Comparison of ENCODE assay signal across 25 cellular contexts in genomic region chr20:32978009-32978335, GRCh38. TPM values are rescaled to one million over a fixed set of nuclear protein-coding genes. Genes with fewer than 3 reads are reported as not detected.
"Had no signal": no experiment of that assay in that cellular context is flagged by ENCODE, and none has a peak within 500 bp of the region (broad histone marks: within the 10 kb centered on the region; RNA-seq: fewer than 3 reads in every experiment).

No MANE protein-coding gene starts in this region.

- H3K4me3 ChIP-seq: colonic mucosa, lung, suprapubic skin had no signal

- H3K9me3 ChIP-seq: colonic mucosa, suprapubic skin had no signal

- DNase-seq: activated CD4-positive, alpha-beta T cell treated with anti-CD3 and anti-CD28 coated beads, Interleukin-2, amount 10 ng/mL, durations not matched to agents 24 days and 14 days; activated naive CD4-positive, alpha-beta T cell; aorta; brain microvascular endothelial cell; colonic mucosa; nephron progenitor cell; occipital lobe; right cardiac atrium; small intestine; stimulated activated CD4-positive, alpha-beta T cell treated with anti-CD3 and anti-CD28 coated beads, Interleukin-15, amount 100 ng/mL, for 24 hours; stimulated activated CD4-positive, alpha-beta T cell treated with anti-CD3 and anti-CD28 coated beads, Interleukin-2, amount 100 ng/mL, for 48 hours; SW 1271; trophoblast cell had no signal

- H3K36me3 Mint-ChIP-seq: mesothelial cell of epicardium had no signal

- H3K27ac ChIP-seq: brain microvascular endothelial cell, colonic mucosa, suprapubic skin had no signal

- ATAC-seq: left lobe of liver, right cardiac atrium, WTC11 had no signal

- H3K4me1 ChIP-seq: colonic mucosa, suprapubic skin had no signal

- H3K4me3 Mint-ChIP-seq: activated CD4-positive, alpha-beta T cell treated with anti-CD3 and anti-CD28 coated beads, Interleukin-2, amount 10 ng/mL, durations not matched to agents 24 days and 14 days; central memory CD8-positive, alpha-beta T cell; mesothelial cell of epicardium; nephron progenitor cell; stimulated activated naive CD8-positive, alpha-beta T cell treated with anti-CD3 and anti-CD28 coated beads, Interleukin-15, Interleukin-2, amounts not matched to agents 100 ng/mL and 50 ng/mL, for 24 hours; T-helper 2 cell treated with Interferon-gamma antibody and Interleukin-4, amounts not matched to agents 5 μg/mL and 100 μg/mL, for 36 hours; WTC11 had no signal

- H3K36me3 ChIP-seq: brain microvascular endothelial cell, colonic mucosa, suprapubic skin had no signal

- H3K27me3 ChIP-seq: brain microvascular endothelial cell, colonic mucosa had no signal

- H3K27me3 Mint-ChIP-seq: activated CD4-positive, alpha-beta T cell treated with anti-CD3 and anti-CD28 coated beads, Interleukin-2, amount 10 ng/mL, durations not matched to agents 24 days and 14 days; central memory CD8-positive, alpha-beta T cell; stimulated activated naive CD8-positive, alpha-beta T cell treated with anti-CD3 and anti-CD28 coated beads, Interleukin-15, Interleukin-2, amounts not matched to agents 100 ng/mL and 50 ng/mL, for 24 hours had no signal

- H3K27ac Mint-ChIP-seq: activated CD4-positive, alpha-beta T cell treated with anti-CD3 and anti-CD28 coated beads, Interleukin-2, amount 10 ng/mL, durations not matched to agents 24 days and 14 days; mesothelial cell of epicardium; nephron progenitor cell; stimulated activated naive CD8-positive, alpha-beta T cell treated with anti-CD3 and anti-CD28 coated beads, Interleukin-15, Interleukin-2, amounts not matched to agents 100 ng/mL and 50 ng/mL, for 24 hours; T-helper 2 cell treated with Interferon-gamma antibody and Interleukin-4, amounts not matched to agents 5 μg/mL and 100 μg/mL, for 36 hours; WTC11 had no signal

RNA-seq across cellular contexts. Expression of gene SUN5, which starts 26.3 kb away (rescaled TPM):
- total RNA-seq: activated CD4-positive, alpha-beta T cell treated with anti-CD3 and anti-CD28 coated beads, Interleukin-2, amount 10 ng/mL, durations not matched to agents 24 days and 14 days; activated CD8-positive, alpha-beta memory T cell treated with anti-CD3 and anti-CD28 coated beads for 36 hours; aorta; colonic mucosa; frontal cortex; left lobe of liver; lung; mesothelial cell of epicardium; occipital lobe; right cardiac atrium; suprapubic skin; WTC11 had no signal
- polyA plus RNA-seq: aorta, esophagus, keratinocyte, lung, right cardiac atrium, small intestine had no signal

RNA-seq across cellular contexts. Expression of gene BPIFB2, which starts 29.5 kb away (rescaled TPM):
- total RNA-seq: activated CD4-positive, alpha-beta T cell treated with anti-CD3 and anti-CD28 coated beads, Interleukin-2, amount 10 ng/mL, durations not matched to agents 24 days and 14 days; activated CD8-positive, alpha-beta memory T cell treated with anti-CD3 and anti-CD28 coated beads for 36 hours; aorta; frontal cortex; mesothelial cell of epicardium; right cardiac atrium; suprapubic skin had no signal
- polyA plus RNA-seq: aorta, keratinocyte, right cardiac atrium, small intestine had no signal

RNA-seq across cellular contexts. Expression of gene BPIFB6, which starts 53.5 kb away (rescaled TPM):
- total RNA-seq: activated CD4-positive, alpha-beta T cell treated with anti-CD3 and anti-CD28 coated beads, Interleukin-2, amount 10 ng/mL, durations not matched to agents 24 days and 14 days; activated CD8-positive, alpha-beta memory T cell treated with anti-CD3 and anti-CD28 coated beads for 36 hours; aorta; colonic mucosa; frontal cortex; left lobe of liver; lung; mesothelial cell of epicardium; occipital lobe; right cardiac atrium; suprapubic skin; WTC11 had no signal
- polyA plus RNA-seq: aorta, esophagus, keratinocyte, lung, right cardiac atrium, small intestine had no signal
